19 cellular contexts compared by ENCODE assay signal in the genomic region with DNA sequence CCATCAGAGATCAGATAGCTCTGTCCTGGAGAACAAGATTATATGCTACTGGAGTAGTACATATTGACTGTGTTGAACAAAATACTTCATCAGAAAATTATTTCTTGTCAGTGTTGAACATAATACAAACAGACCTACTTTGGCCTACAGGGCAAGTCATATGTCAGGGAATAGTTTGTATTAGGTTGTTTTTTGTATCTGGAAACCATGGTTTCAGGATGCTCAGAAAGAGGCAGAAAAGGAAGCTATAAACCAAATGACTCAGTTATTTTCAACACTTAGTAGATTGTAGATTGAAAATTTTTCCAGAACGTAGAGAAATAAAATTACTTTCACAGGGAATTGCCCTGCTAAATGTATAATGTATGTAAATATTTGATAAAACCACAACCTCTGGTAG.
A peak's percentile ranks its signal among the peaks of the same experiment; 100 is the strongest.
DNase-seq lines count a peak whose midpoint lies in the region; ATAC-seq and TF ChIP-seq lines count a peak whose summit lies in the region.
"Had no signal": no experiment of that assay in that cellular context is flagged by ENCODE, and none has a peak within 500 bp of the region (broad histone marks: within the 10 kb centered on the region; RNA-seq: fewer than 3 reads in every experiment).

No MANE protein-coding gene starts in this region.

- H3K4me3 ChIP-seq in fibroblast of pulmonary artery (replicated peaks; ENCODE audit: low read depth, low read length) (no peak overlapping the region), ascending aorta (no peak overlapping the region)
- H3K4me3 ChIP-seq: BLaER1 treated with 17β-estradiol and CSF1 and Interleukin-3, amounts not matched to agents 10 nM and 100 nM; SJCRH30 had no signal

- no peaks in the 10 kb centered on the region for H3K36me3 ChIP-seq in ascending aorta
- H3K36me3 ChIP-seq: SJCRH30 had no signal

- no peak overlapping the region for H3K27ac ChIP-seq in ascending aorta
- H3K27ac ChIP-seq: 22Rv1; BLaER1 treated with 17β-estradiol and CSF1 and Interleukin-3, amounts not matched to agents 10 nM and 100 nM; HL-60; SJCRH30 had no signal

- ATAC-seq in SK-N-SH treated with all-trans-retinoic acid at 6 μM for 48 hours: peak; percentile 30; the same call in 2 of the 3 replicates
- no peak for ATAC-seq in stimulated activated naive CD8-positive, alpha-beta T cell treated with anti-CD3 and anti-CD28 coated beads, Interleukin-15, Interleukin-2, amounts not matched to agents 100 U/mL and 50 U/mL, for 24 hours

- peaks cover 0 to 11% of the 10 kb centered on the region in 2 donors for H3K4me1 ChIP-seq in ascending aorta

- intact Hi-C loops in ascending aorta (cut with DNase I): no loop called here

- H3K9me3 ChIP-seq in ascending aorta: peaks cover 0 to 12% of the 10 kb centered on the region in 2 donors
- H3K9me3 ChIP-seq: SJCRH30 had no signal

- TF ChIP-seq CTCF in fibroblast of pulmonary artery (IDR thresholded peaks at IDR 0.05; ENCODE audit: low read length, missing control alignments): no peak
- no peak for TF ChIP-seq CTCF in ascending aorta (IDR thresholded peaks at IDR 0.05)
- TF ChIP-seq CTCF in GM20000 (IDR thresholded peaks at IDR 0.05; ENCODE audit: extremely low read depth, missing control alignments): no peak

- DNase-seq in DMS53 (lab: John Stamatoyannopoulos, UW) (peak; percentile 40), DMS53 treated with DMSO at 0.1 percent for 48 hours (lab: John Stamatoyannopoulos, UW; ENCODE audit: unreplicated experiment) (no peak), fibroblast of pulmonary artery (ENCODE audit: low read depth) (peak; percentile 16), ascending aorta (ENCODE audit: low spot score in 2 of 2) (no peak), NCI-H345 treated with DMSO at 0.1 percent for 48 hours (lab: John Stamatoyannopoulos, UW; ENCODE audit: unreplicated experiment) (no peak), GM20000 (ENCODE audit: low spot score) (no peak)
- DNase-seq in stimulated activated naive CD8-positive, alpha-beta T cell treated with anti-CD3 and anti-CD28 coated beads, Interleukin-15, Interleukin-2, amounts not matched to agents 100 U/mL and 50 U/mL, for 24 hours: no peak
- DNase-seq: DMS 273 treated with DMSO at 0.1 percent for 48 hours; EL; HCEC 1CT; NCI-H1930; NCI-H2171; NCI-H446 treated with DMSO at 0.1 percent for 48 hours; NK-92 treated with Interleukin-12 subunit alpha and Interleukin-12 subunit beta, amount 100 ng/mL, for 24 hours; SJCRH30 had no signal

- H3K27me3 ChIP-seq in ascending aorta: no peaks in the 10 kb centered on the region
- H3K27me3 ChIP-seq: BLaER1 treated with 17β-estradiol and CSF1 and Interleukin-3, amounts not matched to agents 10 nM and 100 nM; SJCRH30 had no signal

TF ChIP-seq in SK-N-SH treated with all-trans-retinoic acid at 6 μM for 48 hours, 23 proteins besides CTCF, POLR2A, EP300 and RAD21:
- TF ChIP-seq GLIS3 (CRISPR knock-in tag; IDR thresholded peaks at IDR 0.05): no peak
- no peak for TF ChIP-seq ZFP3 (CRISPR knock-in tag; IDR thresholded peaks at IDR 0.05)
- no peak for TF ChIP-seq PPARA (CRISPR knock-in tag; IDR thresholded peaks at IDR 0.05; ENCODE audit: borderline replicate concordance)
- no peak for TF ChIP-seq CSRNP3 (CRISPR knock-in tag; IDR thresholded peaks at IDR 0.05)
- TF ChIP-seq TCF4 (CRISPR knock-in tag; IDR thresholded peaks at IDR 0.05; ENCODE audit: borderline replicate concordance): no peak
- TF ChIP-seq ZFP30 (CRISPR knock-in tag; IDR thresholded peaks at IDR 0.05): no peak
- TF ChIP-seq SNAI2 (CRISPR knock-in tag; IDR thresholded peaks at IDR 0.05): no peak
- no peak; the same call in 1 of the 2 replicates for TF ChIP-seq ZNF8 (CRISPR knock-in tag; IDR thresholded peaks at IDR 0.05)
- TF ChIP-seq ISL1 (CRISPR knock-in tag; IDR thresholded peaks at IDR 0.05): no peak
- no peak for TF ChIP-seq CREB5 (CRISPR knock-in tag; IDR thresholded peaks at IDR 0.05; ENCODE audit: low read depth)
- TF ChIP-seq OSR1 (CRISPR knock-in tag; IDR thresholded peaks at IDR 0.05): no peak
- no peak for TF ChIP-seq PATZ1 (CRISPR knock-in tag; IDR thresholded peaks at IDR 0.05; ENCODE audit: borderline replicate concordance)
- TF ChIP-seq ZNF565 (CRISPR knock-in tag; conservative IDR thresholded peaks at IDR 0.05; ENCODE audit: low read depth): no peak
- TF ChIP-seq TOX (CRISPR knock-in tag; IDR thresholded peaks at IDR 0.05; ENCODE audit: borderline replicate concordance): no peak
- TF ChIP-seq ZC3H10 (CRISPR knock-in tag; IDR thresholded peaks at IDR 0.05): no peak
- TF ChIP-seq, protein P1, sequence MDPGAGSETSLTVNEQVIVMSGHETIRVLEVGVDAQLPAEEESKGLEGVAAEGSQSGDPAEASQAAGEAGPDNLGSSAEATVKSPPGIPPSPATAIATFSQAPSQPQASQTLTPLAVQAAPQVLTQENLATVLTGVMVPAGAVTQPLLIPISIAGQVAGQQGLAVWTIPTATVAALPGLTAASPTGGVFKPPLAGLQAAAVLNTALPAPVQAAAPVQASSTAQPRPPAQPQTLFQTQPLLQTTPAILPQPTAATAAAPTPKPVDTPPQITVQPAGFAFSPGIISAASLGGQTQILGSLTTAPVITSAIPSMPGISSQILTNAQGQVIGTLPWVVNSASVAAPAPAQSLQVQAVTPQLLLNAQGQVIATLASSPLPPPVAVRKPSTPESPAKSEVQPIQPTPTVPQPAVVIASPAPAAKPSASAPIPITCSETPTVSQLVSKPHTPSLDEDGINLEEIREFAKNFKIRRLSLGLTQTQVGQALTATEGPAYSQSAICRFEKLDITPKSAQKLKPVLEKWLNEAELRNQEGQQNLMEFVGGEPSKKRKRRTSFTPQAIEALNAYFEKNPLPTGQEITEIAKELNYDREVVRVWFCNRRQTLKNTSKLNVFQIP (CRISPR knock-in tag; IDR thresholded peaks at IDR 0.05; ENCODE audit: borderline replicate concordance, low read depth): no peak

Comparison
In these comparisons a context has a peak if more than half of its experiments do, and no peak if none do; other contexts are left out.
1. DNase-seq: peak in DMS53 (single experiment) and fibroblast of pulmonary artery (single experiment); none in DMS53 treated with DMSO at 0.1 percent for 48 hours (single experiment), ascending aorta (0 of 2), stimulated activated naive CD8-positive, alpha-beta T cell treated with anti-CD3 and anti-CD28 coated beads, Interleukin-15, Interleukin-2, amounts not matched to agents 100 U/mL and 50 U/mL, for 24 hours (single experiment), NCI-H345 treated with DMSO at 0.1 percent for 48 hours (single experiment) and GM20000 (single experiment).